ENCODE assay signal across 8 cellular contexts in genomic region chr22:49962012-49962750, GRCh38. TPM values are rescaled to one million over a fixed set of nuclear protein-coding genes. Genes with fewer than 3 reads are reported as not detected.
DNase-seq lines count a peak whose midpoint lies in the region; ATAC-seq and TF ChIP-seq lines count a peak whose summit lies in the region.

No MANE protein-coding gene starts in this region.

- H3K36me3 ChIP-seq in ectodermal cell (ENCODE audit: control insufficient read depth, insufficient read depth, low read length) (peaks cover 16% of the 10 kb centered on the region), lower lobe of right lung (peaks cover 40% of the 10 kb centered on the region)

- intact Hi-C loops in lower lobe of right lung (cut with DNase I) = no loop called here

- H3K4me1 ChIP-seq in ectodermal cell (ENCODE audit: control insufficient read depth, insufficient read depth, low read length) = peaks cover 17% of the 10 kb centered on the region
- H3K4me1 ChIP-seq in lower lobe of right lung = peaks cover 68% of the 10 kb centered on the region

- peaks cover 4% of the 10 kb centered on the region; the same call in 1 of the 2 replicates for H3K9me3 ChIP-seq in AG04450 (ENCODE audit: control insufficient read depth, insufficient read depth, low read length)
- H3K9me3 ChIP-seq in ectodermal cell (ENCODE audit: control insufficient read depth, low read length) = no peaks in the 10 kb centered on the region
- no peaks in the 10 kb centered on the region for H3K9me3 ChIP-seq in lower lobe of right lung

- WGBS in ectodermal cell, 2 experiments = 9% methylated on average over 66 to 67 of the region's 70 CpGs

- POLR2A ChIA-PET in AG04450 (lab: Yijun Ruan, JAX) = interaction anchor here (0.6 to 3.5 kb wide), 7 partner anchors 9 to 224 kb away, joined by 3 to 20 read pairs (median 4); no protein-coding TSS in a partner anchor

- ATAC-seq in GM21528 (IDR thresholded peaks at IDR 0.05; ENCODE audit: low FRiP score, unreplicated experiment) = peak; percentile 23
- ATAC-seq in lower lobe of right lung = peak; percentile 36 to 48
- no peak for ATAC-seq in HG03521 (IDR thresholded peaks at IDR 0.05; ENCODE audit: unreplicated experiment)

- peak overlapping the region; percentile 82 for H3K4me3 ChIP-seq in AG04450 (ENCODE audit: low read depth, low read length)
- peak overlapping the region; percentile 78 for H3K4me3 ChIP-seq in ectodermal cell (ENCODE audit: insufficient read depth, low read depth, low read length)
- H3K4me3 ChIP-seq in lower lobe of right lung = peak overlapping the region; percentile 95

- H3K27me3 ChIP-seq in AG04450 (ENCODE audit: control insufficient read depth, insufficient read depth, low read length) (no peaks in the 10 kb centered on the region), ectodermal cell (ENCODE audit: control insufficient read depth, insufficient read depth, low read length, poor library complexity, severe bottlenecking) (peaks cover 9% of the 10 kb centered on the region), lower lobe of right lung (ENCODE audit: low read depth) (no peaks in the 10 kb centered on the region)

- peak; percentile 70 for DNase-seq in AG04450 (ENCODE audit: low read depth, low spot score)
- peak; percentile 69 for DNase-seq in NCI-H748 treated with DMSO at 0.1 percent for 48 hours (lab: John Stamatoyannopoulos, UW)
- peak; percentile 95 for DNase-seq in activated CD8-positive, alpha-beta memory T cell treated with anti-CD3 and anti-CD28 coated beads for 24 hours
- peak; percentile 88 for DNase-seq in lower lobe of right lung
- DNase-seq in stimulated activated CD4-positive, alpha-beta T cell treated with anti-CD3 and anti-CD28 coated beads, Interleukin-4, amount 100 ng/mL, for 24 hours = peak; percentile 90

- H3K27ac ChIP-seq in AG04450 (ENCODE audit: low read depth, low read length) = peak overlapping the region; percentile 84
- H3K27ac ChIP-seq in ectodermal cell (ENCODE audit: insufficient read depth, low read depth, low read length, poor library complexity, severe bottlenecking) = no peak overlapping the region
- peak overlapping the region; percentile 94 for H3K27ac ChIP-seq in lower lobe of right lung

- no peak for TF ChIP-seq CTCF in AG04450 (IDR thresholded peaks at IDR 0.05; ENCODE audit: low read depth, low read length)
- no peak for TF ChIP-seq CTCF in lower lobe of right lung (IDR thresholded peaks at IDR 0.05)

- CTCF ChIA-PET in AG04450 (lab: Charles Lee) = no interaction called here

RNA-seq across cellular contexts. Expression of gene PIM3, which starts 1.6 kb away (rescaled TPM):
- 6.1 and 8.2 TPM in 2 replicates for polyA plus RNA-seq in AG04450 (2011; rRNA removed)
- 3.2 and 4.1 TPM in 2 replicates for polyA minus RNA-seq in AG04450 (2011; rRNA and poly(A)+ RNA removed)
- 19.8 TPM for polyA plus RNA-seq in ectodermal cell (2013, experiment 1 of 4)
- 18.0 TPM for polyA plus RNA-seq in ectodermal cell (2013, experiment 2 of 4)
- 16.6 TPM for polyA plus RNA-seq in ectodermal cell (2013, experiment 3 of 4)
- polyA plus RNA-seq in ectodermal cell (2013, experiment 4 of 4) = 17.8 TPM
- total RNA-seq in lower lobe of right lung = 94.7 TPM

RNA-seq across cellular contexts. Expression of gene CRELD2, which starts 43.7 kb away (rescaled TPM):
- polyA plus RNA-seq in AG04450 (2011; rRNA removed) = 31.6 and 35.4 TPM in 2 replicates
- 8.3 and 8.9 TPM in 2 replicates for polyA minus RNA-seq in AG04450 (2011; rRNA and poly(A)+ RNA removed)
- 22.2 TPM for polyA plus RNA-seq in ectodermal cell (2013, experiment 1 of 4)
- polyA plus RNA-seq in ectodermal cell (2013, experiment 2 of 4) = 19.9 TPM
- polyA plus RNA-seq in ectodermal cell (2013, experiment 3 of 4) = 20.3 TPM
- polyA plus RNA-seq in ectodermal cell (2013, experiment 4 of 4) = 22.7 TPM
- total RNA-seq in lower lobe of right lung = 42.7 TPM

RNA-seq across cellular contexts. Expression of gene ALG12, which starts 43.9 kb away (rescaled TPM):
- 5.4 and 5.6 TPM in 2 replicates for polyA plus RNA-seq in AG04450 (2011; rRNA removed)
- 5.6 and 6.8 TPM in 2 replicates for polyA minus RNA-seq in AG04450 (2011; rRNA and poly(A)+ RNA removed)
- polyA plus RNA-seq in ectodermal cell (2013, experiment 1 of 4) = 16.3 TPM
- 18.9 TPM for polyA plus RNA-seq in ectodermal cell (2013, experiment 2 of 4)
- polyA plus RNA-seq in ectodermal cell (2013, experiment 3 of 4) = 13.8 TPM
- 12.6 TPM for polyA plus RNA-seq in ectodermal cell (2013, experiment 4 of 4)
- 25.9 TPM for total RNA-seq in lower lobe of right lung

RNA-seq across cellular contexts. Expression of gene IL17REL, which starts 50.4 kb away (rescaled TPM):
- not detected in 2 replicates for polyA plus RNA-seq in AG04450 (2011; rRNA removed)
- polyA minus RNA-seq in AG04450 (2011; rRNA and poly(A)+ RNA removed) = not detected in 2 replicates
- not detected for polyA plus RNA-seq in ectodermal cell (2013, experiment 1 of 4)
- polyA plus RNA-seq in ectodermal cell (2013, experiment 2 of 4) = 0.16 TPM
- 0.11 TPM for polyA plus RNA-seq in ectodermal cell (2013, experiment 3 of 4)
- polyA plus RNA-seq in ectodermal cell (2013, experiment 4 of 4) = 0.12 TPM
- total RNA-seq in lower lobe of right lung = 0.09 TPM
